In genomic region chr14:22314183-22314820, GRCh38 we compare ENCODE assay signal across 8 cellular contexts.
DNase-seq lines count a peak whose midpoint lies in the region; ATAC-seq and TF ChIP-seq lines count a peak whose summit lies in the region.

No MANE protein-coding gene starts in this region.

- 44% methylated on average over 6 of the region's 6 CpGs for WGBS in suprapubic skin

- no peak for TF ChIP-seq EP300 in suprapubic skin (IDR thresholded peaks at IDR 0.05)

- H3K4me1 ChIP-seq in suprapubic skin, result peaks cover 4% of the 10 kb centered on the region

- no peak overlapping the region for H3K4me3 ChIP-seq in astrocyte of the cerebellum (ENCODE audit: low read depth, low read length)
- H3K4me3 ChIP-seq in suprapubic skin, result no peak overlapping the region

- H3K27ac ChIP-seq in suprapubic skin, result no peak overlapping the region

- H3K9me3 Mint-ChIP-seq in immature natural killer cell, result no peaks in the 10 kb centered on the region
- no peaks in the 10 kb centered on the region for H3K9me3 Mint-ChIP-seq in stimulated activated effector memory CD8-positive, alpha-beta T cell treated with anti-CD3 and anti-CD28 coated beads, Interleukin-12 subunit alpha, Interleukin-12 subunit beta, amount 100 ng/mL, for 72 hours

- no peaks in the 10 kb centered on the region for H3K4me1 Mint-ChIP-seq in immature natural killer cell
- H3K4me1 Mint-ChIP-seq in stimulated activated effector memory CD8-positive, alpha-beta T cell treated with anti-CD3 and anti-CD28 coated beads, Interleukin-12 subunit alpha, Interleukin-12 subunit beta, amount 100 ng/mL, for 72 hours, result no peaks in the 10 kb centered on the region

- no peak overlapping the region for H3K27ac Mint-ChIP-seq in immature natural killer cell
- H3K27ac Mint-ChIP-seq in stimulated activated effector memory CD8-positive, alpha-beta T cell treated with anti-CD3 and anti-CD28 coated beads, Interleukin-12 subunit alpha, Interleukin-12 subunit beta, amount 100 ng/mL, for 72 hours, result no peak overlapping the region

- no peaks in the 10 kb centered on the region for H3K27me3 ChIP-seq in suprapubic skin

- no peaks in the 10 kb centered on the region for H3K9me3 ChIP-seq in suprapubic skin

- no peak overlapping the region for H3K4me3 Mint-ChIP-seq in immature natural killer cell
- H3K4me3 Mint-ChIP-seq in stimulated activated effector memory CD8-positive, alpha-beta T cell treated with anti-CD3 and anti-CD28 coated beads, Interleukin-12 subunit alpha, Interleukin-12 subunit beta, amount 100 ng/mL, for 72 hours, result no peak overlapping the region

- H3K27me3 Mint-ChIP-seq in immature natural killer cell (ENCODE audit: low read depth in 3 of 3), result peaks cover 0 to 13% (median 3%) of the 10 kb centered on the region in 3 donors

- peak; percentile 85 for ATAC-seq in HG02870 (IDR thresholded peaks at IDR 0.05; ENCODE audit: unreplicated experiment)
- no peak for ATAC-seq in stimulated activated effector memory CD8-positive, alpha-beta T cell treated with anti-CD3 and anti-CD28 coated beads, Interleukin-12 subunit alpha, Interleukin-12 subunit beta, amount 100 ng/mL, for 72 hours

- no peaks in the 10 kb centered on the region for H3K36me3 Mint-ChIP-seq in immature natural killer cell
- no peaks in the 10 kb centered on the region for H3K36me3 Mint-ChIP-seq in stimulated activated effector memory CD8-positive, alpha-beta T cell treated with anti-CD3 and anti-CD28 coated beads, Interleukin-12 subunit alpha, Interleukin-12 subunit beta, amount 100 ng/mL, for 72 hours

- in situ Hi-C loops in ACHN (cut with HindIII; ENCODE audit: low pct_ligation_motif_present, low pct_unique_long_range_greater_than_20kb, low sequenced_read_pairs) (no loop called here), astrocyte of the cerebellum (cut with HindIII; ENCODE audit: low sequenced_read_pairs) (no loop called here)

- TF ChIP-seq CTCF in astrocyte of the cerebellum (IDR thresholded peaks at IDR 0.05; ENCODE audit: low read depth, low read length, missing control alignments), result peak; percentile 70
- TF ChIP-seq CTCF in suprapubic skin (IDR thresholded peaks at IDR 0.05), result peak; percentile 18 to 56

- H3K36me3 ChIP-seq in suprapubic skin, result no peaks in the 10 kb centered on the region

- DNase-seq in ACHN (peak; percentile 58), GM04504 (ENCODE audit: low read depth) (peak; percentile 4), NCI-H460 (ENCODE audit: extremely low read depth, low read depth) (peak; percentile 80), astrocyte of the cerebellum (ENCODE audit: low read depth) (no peak), immature natural killer cell (peak; percentile 46 to 63 (median 50)), suprapubic skin (ENCODE audit: low spot score in 2 of 2) (no peak)
- DNase-seq in stimulated activated effector memory CD8-positive, alpha-beta T cell treated with anti-CD3 and anti-CD28 coated beads, Interleukin-12 subunit alpha, Interleukin-12 subunit beta, amount 100 ng/mL, for 72 hours (ENCODE audit: low spot score in 2 of 2), result no peak

- no peak for TF ChIP-seq POLR2A in suprapubic skin (IDR thresholded peaks at IDR 0.05)

Comparison
In these comparisons a context has a peak if more than half of its experiments do, and no peak if none do; other contexts are left out.
1. DNase-seq: peak in ACHN (single experiment), GM04504 (single experiment), NCI-H460 (single experiment) and immature natural killer cell (3 of 3); none in astrocyte of the cerebellum (single experiment), suprapubic skin (0 of 2) and stimulated activated effector memory CD8-positive, alpha-beta T cell treated with anti-CD3 and anti-CD28 coated beads, Interleukin-12 subunit alpha, Interleukin-12 subunit beta, amount 100 ng/mL, for 72 hours (0 of 2).